Comparison of ENCODE assay signal across 9 cellular contexts in genomic region chr12:53481957-53482586, GRCh38. TPM values are rescaled to one million over a fixed set of nuclear protein-coding genes. Genes with fewer than 3 reads are reported as not detected.
DNase-seq lines count a peak whose midpoint lies in the region; ATAC-seq, FAIRE-seq and TF ChIP-seq lines count a peak whose summit lies in the region.
"Had no signal": no experiment of that assay in that cellular context is flagged by ENCODE, and none has a peak within 500 bp of the region (broad histone marks: within the 10 kb centered on the region; RNA-seq: fewer than 3 reads in every experiment).

No MANE protein-coding gene starts in this region.

- H3K27ac ChIP-seq in K562 (ENCODE audit: extremely low read depth, low read depth, low read length) (no peak overlapping the region), neural cell (ENCODE audit: low read length) (no peak overlapping the region), uterus (peak overlapping the region in 1 of 2 donors; percentile 20)

- TSS peak; percentile 13 for BruUV-seq in K562 (replicated peaks; lab: Mats Ljungman, UMichigan)

- H3K4me1 ChIP-seq in K562 (replicated peaks in 1 of 2; ENCODE audit: control insufficient read depth in 2 of 2, insufficient read depth in 2 of 2, low read length in 2 of 2): peaks cover 0 to 13% of the 10 kb centered on the region in 2 experiments; a peak in 3 of 5 replicates
- H3K4me1 ChIP-seq in uterus: peaks cover 0 to 4% of the 10 kb centered on the region in 2 donors

- in situ Hi-C loops in K562 (cut with MboI): no loop called here

- TF ChIP-seq RAD21 in K562 (CRISPR knock-in tag; conservative IDR thresholded peaks at IDR 0.05 in 1 of 2, IDR thresholded peaks at IDR 0.05 in 1 of 2) (no peak), neural cell (conservative IDR thresholded peaks at IDR 0.05) (no peak)

- FAIRE-seq in K562 (lab: Jason Lieb, UNC): peak; percentile 84

- H3K9me3 ChIP-seq in K562 (replicated peaks; ENCODE audit: control insufficient read depth, insufficient read depth, low read depth, low read length) (no peaks in the 10 kb centered on the region), neural cell (ENCODE audit: low read length) (no peaks in the 10 kb centered on the region), uterus (no peaks in the 10 kb centered on the region)

- DNase-seq in ELF-1 (ENCODE audit: low read depth, low spot score) (peak; percentile 61), Kasumi-1 (lab: John Stamatoyannopoulos, UW) (peak; percentile 37 to 41), K562 (ENCODE audit: extremely low read depth in 1 of 4, low spot score in 3 of 4) (peak in 1 of 4 experiments; percentile 37), uterus (no peak), nucleus accumbens (lab: John Stamatoyannopoulos, UW) (no peak), NCI-H526 (lab: John Stamatoyannopoulos, UW) (no peak)

- WGBS in K562 (ENCODE audit: insufficient coverage, low coverage, missing lambda C conversion rate): 82% methylated on average over 8 of the region's 8 CpGs

- H2AFZ ChIP-seq in K562 (ENCODE audit: low read depth, low read length) (no peak overlapping the region), neural cell (ENCODE audit: low read depth, low read length) (no peak overlapping the region)

- peak; percentile 59 for TF ChIP-seq POLR2A in K562 (conservative IDR thresholded peaks at IDR 0.05)
- no peak for TF ChIP-seq POLR2A in uterus (IDR thresholded peaks at IDR 0.05)

- peak; percentile 61 for ATAC-seq in K562
- ATAC-seq in GM21447 (IDR thresholded peaks at IDR 0.05; ENCODE audit: unreplicated experiment): no peak

- TF ChIP-seq EP300 in K562 (IDR thresholded peaks at IDR 0.05; ENCODE audit: low read length) (no peak), neural cell (conservative IDR thresholded peaks at IDR 0.05; ENCODE audit: poor library complexity, severe bottlenecking) (no peak)

- no peaks in the 10 kb centered on the region for H3F3A ChIP-seq in neural cell (ENCODE audit: insufficient read depth, low read length, poor library complexity, severe bottlenecking)

- TF ChIP-seq CTCF in K562 (IDR thresholded peaks at IDR 0.05 in 2 of 3, conservative IDR thresholded peaks at IDR 0.05 in 1 of 3; ENCODE audit: insufficient read depth in 2 of 3, low read depth in 1 of 3, low read length in 3 of 3) (peak; percentile 22 to 37 (median 31); a peak in 5 of 6 replicates), neural cell (IDR thresholded peaks at IDR 0.05; ENCODE audit: poor library complexity, severe bottlenecking) (peak; percentile 30), uterus (IDR thresholded peaks at IDR 0.05) (no peak)

- no peak overlapping the region for H3K4me3 ChIP-seq in K562
- H3K4me3 ChIP-seq in neural cell (ENCODE audit: low read length): no peak overlapping the region
- H3K4me3 ChIP-seq in uterus: no peak overlapping the region

- H4K20me1 ChIP-seq in K562 (replicated peaks; ENCODE audit: control insufficient read depth, insufficient read depth, low read length): peaks cover 17% of the 10 kb centered on the region
- peaks cover 2% of the 10 kb centered on the region for H4K20me1 ChIP-seq in neural cell (ENCODE audit: insufficient read depth)

- H3K9me1 ChIP-seq in K562 (ENCODE audit: control insufficient read depth, insufficient read depth, low read length): peaks cover 3% of the 10 kb centered on the region

- no peaks in the 10 kb centered on the region for H3K9me2 ChIP-seq in neural cell (ENCODE audit: insufficient read depth, low read length)

- H3K79me2 ChIP-seq in K562 (ENCODE audit: control insufficient read depth, insufficient read depth, low read length) (peaks cover 10% of the 10 kb centered on the region), neural cell (replicated peaks; ENCODE audit: insufficient read depth, low read length) (peaks cover 1% of the 10 kb centered on the region)

- intact Hi-C loops in K562 (cut with micrococcal nuclease) (no loop called here), uterus (cut with DNase I; ENCODE audit: low total_unique reads) (no loop called here)

- no peaks in the 10 kb centered on the region for H3K27me3 ChIP-seq in K562 (ENCODE audit: control insufficient read depth in 2 of 2, insufficient read depth in 2 of 2, low read length in 2 of 2)
- no peaks in the 10 kb centered on the region for H3K27me3 ChIP-seq in neural cell (ENCODE audit: insufficient read depth, low read depth, low read length)
- H3K27me3 ChIP-seq in uterus: no peaks in the 10 kb centered on the region

- H3K9ac ChIP-seq in K562 (ENCODE audit: insufficient read depth in 1 of 2, low read depth in 2 of 2, low read length in 2 of 2) (no peak overlapping the region), neural cell (ENCODE audit: low read length) (no peak overlapping the region)

- H3K4me2 ChIP-seq in K562 (ENCODE audit: insufficient read depth, low read length) (no peak overlapping the region), neural cell (ENCODE audit: low read length) (no peak overlapping the region)

- CTCF ChIA-PET in K562 (lab: Yijun Ruan, JAX; ENCODE audit: low intra/inter-chr PET ratio): interaction anchor here (0.9 to 1.2 kb wide), 2 partner anchors 27 to 129 kb away, joined by 3 read pairs; no protein-coding TSS in a partner anchor

- POLR2A ChIA-PET in K562 (lab: Yijun Ruan, JAX): interaction anchor here (0.5 to 7.1 kb wide), 13 partner anchors 9 to 275 kb away, joined by 3 to 99 read pairs (median 7); partner anchors contain the start of genes MAP3K12, SP1 and TARBP2

- peaks cover 93% of the 10 kb centered on the region for H3K36me3 ChIP-seq in K562 (ENCODE audit: control insufficient read depth, insufficient read depth, low read length)
- H3K36me3 ChIP-seq in neural cell (ENCODE audit: insufficient read depth, low read length): no peaks in the 10 kb centered on the region
- H3K36me3 ChIP-seq in uterus: no peaks in the 10 kb centered on the region

RNA-seq across cellular contexts. Expression of gene MAP3K12, which starts 17.2 kb away (rescaled TPM):
- total RNA-seq in K562 (2011; cell fraction: chromatin; rRNA removed; ENCODE audit: low replicate concordance): 10.8 and 23.0 TPM in 2 replicates
- total RNA-seq in K562 (2011; cell fraction: nucleolus; rRNA removed): 12.2 and 17.2 TPM in 2 replicates
- 9.6 and 12.4 TPM in 2 replicates for total RNA-seq in K562 (2011; cell fraction: nucleoplasm; rRNA removed)
- total RNA-seq in K562 (2014; rRNA removed): 1.1 and 1.3 TPM in 2 replicates
- 0.93 and 1.1 TPM in 2 replicates for total RNA-seq in K562 (2014; rRNA removed; fragmentation: Illumina TruSeq; extraction: Trizol)
- 1.6 and 1.9 TPM in 2 replicates for total RNA-seq in K562 (2015; rRNA removed; fragmentation: Illumina TruSeq; extraction: Trizol)
- 2.1 and 2.6 TPM in 2 replicates for total RNA-seq in K562 (2021)
- polyA plus RNA-seq in K562 (2011; rRNA removed): 1.7 and 2.2 TPM in 2 replicates
- 1.7 and 3.8 TPM in 2 replicates for polyA plus RNA-seq in K562 (2011; cell fraction: cytosol; rRNA removed)
- 15.6 and 23.0 TPM in 2 replicates for polyA plus RNA-seq in K562 (2011; cell fraction: nucleus; rRNA removed)
- polyA plus RNA-seq in K562 (2012): 4.6 and 6.4 TPM in 2 replicates
- polyA plus RNA-seq in K562 (2014; fragmentation: Illumina TruSeq; extraction: Trizol): 1.3 and 1.8 TPM in 2 replicates
- polyA plus RNA-seq in K562 (2014; fragmentation: Nextera tagmentation; extraction: Ambion mirVana): under 1 TPM; 0.10 to 0.46 TPM
- 1.1 and 2.4 TPM in 2 replicates for polyA plus RNA-seq in K562 (2014; rRNA removed)
- polyA minus RNA-seq in K562 (2011; rRNA and poly(A)+ RNA removed): 1.8 and 2.8 TPM in 2 replicates
- polyA minus RNA-seq in K562 (2011; cell fraction: cytosol; rRNA and poly(A)+ RNA removed): 1.4 and 1.5 TPM in 2 replicates
- polyA minus RNA-seq in K562 (2011; cell fraction: nucleus; rRNA and poly(A)+ RNA removed): 3.4 TPM in 2 replicates
- 82.0 and 87.0 TPM in 2 replicates for polyA plus RNA-seq in neural cell
- polyA minus RNA-seq in neural cell: 76.3 and 78.4 TPM in 2 replicates
- total RNA-seq in uterus: 10 to 100 TPM; 13.8 to 65.8 (median 34.7) TPM

RNA-seq across cellular contexts. Expression of gene TARBP2, which starts 19.0 kb away (rescaled TPM):
- total RNA-seq in K562 (2011; cell fraction: chromatin; rRNA removed; ENCODE audit: low replicate concordance): 87.5 and 179 TPM in 2 replicates
- 124 and 126 TPM in 2 replicates for total RNA-seq in K562 (2011; cell fraction: nucleolus; rRNA removed)
- total RNA-seq in K562 (2011; cell fraction: nucleoplasm; rRNA removed): 113 and 115 TPM in 2 replicates
- total RNA-seq in K562 (2014; rRNA removed): 63.1 and 75.7 TPM in 2 replicates
- 21.0 and 25.2 TPM in 2 replicates for total RNA-seq in K562 (2014; rRNA removed; fragmentation: Illumina TruSeq; extraction: Trizol)
- total RNA-seq in K562 (2015; rRNA removed; fragmentation: Illumina TruSeq; extraction: Trizol): 54.6 and 56.5 TPM in 2 replicates
- 55.4 and 59.2 TPM in 2 replicates for total RNA-seq in K562 (2021)
- 40.4 and 55.0 TPM in 2 replicates for polyA plus RNA-seq in K562 (2011; rRNA removed)
- 69.6 and 99.9 TPM in 2 replicates for polyA plus RNA-seq in K562 (2011; cell fraction: cytosol; rRNA removed)
- polyA plus RNA-seq in K562 (2011; cell fraction: nucleus; rRNA removed): 222 and 277 TPM in 2 replicates
- polyA plus RNA-seq in K562 (2012): 56.1 and 59.4 TPM in 2 replicates
- polyA plus RNA-seq in K562 (2014; fragmentation: Illumina TruSeq; extraction: Trizol): 44.6 and 51.6 TPM in 2 replicates
- 10 to 100 TPM in 1 of 2 experiments, 1 to 10 TPM in 1; 5.6 to 16.6 TPM for polyA plus RNA-seq in K562 (2014; fragmentation: Nextera tagmentation; extraction: Ambion mirVana)
- polyA plus RNA-seq in K562 (2014; rRNA removed): 68.7 and 69.0 TPM in 2 replicates
- polyA minus RNA-seq in K562 (2011; rRNA and poly(A)+ RNA removed): 20.1 and 22.4 TPM in 2 replicates
- 17.8 and 20.6 TPM in 2 replicates for polyA minus RNA-seq in K562 (2011; cell fraction: cytosol; rRNA and poly(A)+ RNA removed)
- polyA minus RNA-seq in K562 (2011; cell fraction: nucleus; rRNA and poly(A)+ RNA removed): 45.2 and 71.4 TPM in 2 replicates
- polyA plus RNA-seq in neural cell: 135 and 162 TPM in 2 replicates
- polyA minus RNA-seq in neural cell: 54.4 and 60.6 TPM in 2 replicates
- total RNA-seq in uterus: 10 to 100 TPM in 3 of 4 donors, 1 to 10 TPM in 1; 6.7 to 33.2 (median 19.0) TPM

RNA-seq across cellular contexts. Expression of gene NPFF, which starts 25.2 kb away (rescaled TPM):
- not detected in 2 replicates for total RNA-seq in K562 (2011; cell fraction: chromatin; rRNA removed; ENCODE audit: low replicate concordance)
- total RNA-seq in K562 (2011; cell fraction: nucleolus; rRNA removed): not detected in 2 replicates
- not detected in 2 replicates for total RNA-seq in K562 (2011; cell fraction: nucleoplasm; rRNA removed)
- total RNA-seq in K562 (2014; rRNA removed): not detected in 2 replicates
- total RNA-seq in K562 (2014; rRNA removed; fragmentation: Illumina TruSeq; extraction: Trizol): not detected in 2 replicates
- not detected in 2 replicates for total RNA-seq in K562 (2015; rRNA removed; fragmentation: Illumina TruSeq; extraction: Trizol)
- not detected in 2 replicates for total RNA-seq in K562 (2021)
- polyA plus RNA-seq in K562 (2011; rRNA removed): not detected in 2 replicates
- 0.28 TPM in 1 of 2 replicates, not detected in the other for polyA plus RNA-seq in K562 (2011; cell fraction: cytosol; rRNA removed)
- not detected in 2 replicates for polyA plus RNA-seq in K562 (2011; cell fraction: nucleus; rRNA removed)
- polyA plus RNA-seq in K562 (2012): 0.55 TPM in 1 of 2 replicates, not detected in the other
- 0.55 TPM in 1 of 2 replicates, not detected in the other for polyA plus RNA-seq in K562 (2014; fragmentation: Illumina TruSeq; extraction: Trizol)
- under 1 TPM in 1 of 2 experiments, not detected in 1; 0.15 TPM for polyA plus RNA-seq in K562 (2014; fragmentation: Nextera tagmentation; extraction: Ambion mirVana)
- 1.2 TPM in 1 of 2 replicates, not detected in the other for polyA plus RNA-seq in K562 (2014; rRNA removed)
- not detected in 2 replicates for polyA minus RNA-seq in K562 (2011; rRNA and poly(A)+ RNA removed)
- polyA minus RNA-seq in K562 (2011; cell fraction: cytosol; rRNA and poly(A)+ RNA removed): not detected in 2 replicates
- not detected in 2 replicates for polyA minus RNA-seq in K562 (2011; cell fraction: nucleus; rRNA and poly(A)+ RNA removed)
- polyA plus RNA-seq in neural cell: not detected in 2 replicates
- polyA minus RNA-seq in neural cell: not detected in 2 replicates
- not detected for total RNA-seq in uterus
- total RNA-seq: Right ventricle myocardium inferior had no signal

RNA-seq across cellular contexts. Expression of gene PCBP2, which starts 30.2 kb away (rescaled TPM):
- total RNA-seq in K562 (2011; cell fraction: chromatin; rRNA removed; ENCODE audit: low replicate concordance): 880 and 1,252 TPM in 2 replicates
- total RNA-seq in K562 (2011; cell fraction: nucleolus; rRNA removed): 429 and 447 TPM in 2 replicates
- 778 and 1,039 TPM in 2 replicates for total RNA-seq in K562 (2011; cell fraction: nucleoplasm; rRNA removed)
- total RNA-seq in K562 (2014; rRNA removed): 130 and 137 TPM in 2 replicates
- total RNA-seq in K562 (2014; rRNA removed; fragmentation: Illumina TruSeq; extraction: Trizol): 190 and 191 TPM in 2 replicates
- total RNA-seq in K562 (2015; rRNA removed; fragmentation: Illumina TruSeq; extraction: Trizol): 181 and 194 TPM in 2 replicates
- 748 and 810 TPM in 2 replicates for total RNA-seq in K562 (2021)
- 340 and 350 TPM in 2 replicates for polyA plus RNA-seq in K562 (2011; rRNA removed)
- polyA plus RNA-seq in K562 (2011; cell fraction: cytosol; rRNA removed): 351 and 484 TPM in 2 replicates
- polyA plus RNA-seq in K562 (2011; cell fraction: nucleus; rRNA removed): 548 and 674 TPM in 2 replicates
- polyA plus RNA-seq in K562 (2012): 804 and 1,240 TPM in 2 replicates
- polyA plus RNA-seq in K562 (2014; fragmentation: Illumina TruSeq; extraction: Trizol): 802 and 831 TPM in 2 replicates
- polyA plus RNA-seq in K562 (2014; fragmentation: Nextera tagmentation; extraction: Ambion mirVana): 100 to 1,000 TPM; 254 to 328 TPM
- 356 and 362 TPM in 2 replicates for polyA plus RNA-seq in K562 (2014; rRNA removed)
- polyA minus RNA-seq in K562 (2011; rRNA and poly(A)+ RNA removed): 583 and 666 TPM in 2 replicates
- polyA minus RNA-seq in K562 (2011; cell fraction: cytosol; rRNA and poly(A)+ RNA removed): 634 and 719 TPM in 2 replicates
- 190 and 332 TPM in 2 replicates for polyA minus RNA-seq in K562 (2011; cell fraction: nucleus; rRNA and poly(A)+ RNA removed)
- 242 and 261 TPM in 2 replicates for polyA plus RNA-seq in neural cell
- 275 and 404 TPM in 2 replicates for polyA minus RNA-seq in neural cell
- 100 to 1,000 TPM; 364 to 929 (median 383) TPM for total RNA-seq in uterus

RNA-seq across cellular contexts. Expression of gene PRR13, which starts 40.5 kb away (rescaled TPM):
- 126 and 173 TPM in 2 replicates for total RNA-seq in K562 (2011; cell fraction: chromatin; rRNA removed; ENCODE audit: low replicate concordance)
- total RNA-seq in K562 (2011; cell fraction: nucleolus; rRNA removed): 112 and 130 TPM in 2 replicates
- total RNA-seq in K562 (2011; cell fraction: nucleoplasm; rRNA removed): 168 and 231 TPM in 2 replicates
- total RNA-seq in K562 (2014; rRNA removed) (117 and 153 TPM in 2 replicates), K562 (2014; rRNA removed; fragmentation: Illumina TruSeq; extraction: Trizol) (202 and 204 TPM in 2 replicates), K562 (2015; rRNA removed; fragmentation: Illumina TruSeq; extraction: Trizol) (226 and 244 TPM in 2 replicates), K562 (2021) (329 and 341 TPM in 2 replicates), uterus (10 to 100 TPM in 3 of 4 donors, 1 to 10 TPM in 1; 2.6 to 88.2 (median 20.1) TPM)
- polyA plus RNA-seq in K562 (2011; rRNA removed) (209 and 216 TPM in 2 replicates), K562 (2014; fragmentation: Illumina TruSeq; extraction: Trizol) (527 and 637 TPM in 2 replicates), K562 (2014; fragmentation: Nextera tagmentation; extraction: Ambion mirVana) (100 to 1,000 TPM; 570 to 835 TPM), K562 (2014; rRNA removed) (285 and 301 TPM in 2 replicates), neural cell (6.4 and 11.2 TPM in 2 replicates)
- 197 and 292 TPM in 2 replicates for polyA plus RNA-seq in K562 (2011; cell fraction: cytosol; rRNA removed)
- 86.9 and 121 TPM in 2 replicates for polyA plus RNA-seq in K562 (2011; cell fraction: nucleus; rRNA removed)
- polyA plus RNA-seq in K562 (2012): 406 and 466 TPM in 2 replicates
- 115 and 148 TPM in 2 replicates for polyA minus RNA-seq in K562 (2011; rRNA and poly(A)+ RNA removed)
- 79.5 and 100 TPM in 2 replicates for polyA minus RNA-seq in K562 (2011; cell fraction: cytosol; rRNA and poly(A)+ RNA removed)
- 31.2 and 56.0 TPM in 2 replicates for polyA minus RNA-seq in K562 (2011; cell fraction: nucleus; rRNA and poly(A)+ RNA removed)
- polyA minus RNA-seq in neural cell: 4.6 and 5.3 TPM in 2 replicates

Comparison
In these comparisons a context has a peak if more than half of its experiments do, and no peak if none do; other contexts are left out.
1. DNase-seq: peak in ELF-1 (single experiment) and Kasumi-1 (2 of 2); none in uterus (0 of 2), nucleus accumbens (0 of 56) and NCI-H526 (0 of 2).
2. CTCF ChIP-seq: peak in K562 (3 of 3) and neural cell (single experiment); none in uterus (0 of 4).